In genomic region chr3:30606301-30607031, GRCh38 we compare ENCODE assay signal across 8 cellular contexts. TPM values are rescaled to one million over a fixed set of nuclear protein-coding genes. Genes with fewer than 3 reads are reported as not detected.
A peak's percentile ranks its signal among the peaks of the same experiment; 100 is the strongest.
DNase-seq lines count a peak whose midpoint lies in the region; ATAC-seq and TF ChIP-seq lines count a peak whose summit lies in the region.

TSS of gene TGFBR2 (plus strand) at chr3:30606601. CDS start at chr3:30606884, 283 bp downstream.

- POLR2A ChIA-PET in RWPE1 (lab: Yijun Ruan, JAX; ENCODE audit: low non-redundant PET): no interaction called here

- no peaks in the 10 kb centered on the region for H3K27me3 Mint-ChIP-seq in CD4-positive, CD25-positive, alpha-beta regulatory T cell
- H3K27me3 Mint-ChIP-seq in natural killer cell (ENCODE audit: low read depth in 2 of 2): no peaks in the 10 kb centered on the region

- H3K9me3 ChIP-seq in CD4-positive, CD25-positive, alpha-beta regulatory T cell (ENCODE audit: control insufficient read depth in 2 of 2, low read length in 2 of 2): no peaks in the 10 kb centered on the region

- H3K4me1 Mint-ChIP-seq in CD4-positive, CD25-positive, alpha-beta regulatory T cell: peaks cover 33 to 66% (median 56%) of the 10 kb centered on the region in 4 donors
- peaks cover 60% of the 10 kb centered on the region in 2 donors for H3K4me1 Mint-ChIP-seq in natural killer cell

- CTCF ChIA-PET in RWPE1 (lab: Yijun Ruan, JAX): interaction anchor here (0.7 kb wide), 1 partner anchor 14 kb away, joined by 3 read pairs; no protein-coding TSS in a partner anchor

- H3K4me1 ChIP-seq in CD4-positive, CD25-positive, alpha-beta regulatory T cell (ENCODE audit: control insufficient read depth, insufficient read depth, low read length, poor library complexity, severe bottlenecking): peaks cover 49% of the 10 kb centered on the region

- TF ChIP-seq CTCF in RWPE1 (conservative IDR thresholded peaks at IDR 0.05; ENCODE audit: low read depth): peak; percentile 31
- TF ChIP-seq CTCF in fibroblast of mammary gland (conservative IDR thresholded peaks at IDR 0.05; ENCODE audit: control insufficient read depth, insufficient read depth, low read depth, low read length): no peak
- TF ChIP-seq CTCF in natural killer cell (IDR thresholded peaks at IDR 0.05): no peak

- ATAC-seq in CD4-positive, CD25-positive, alpha-beta regulatory T cell (ENCODE audit: low read depth in 2 of 2): peak; percentile 75 to 81
- ATAC-seq in GM19395 (IDR thresholded peaks at IDR 0.05; ENCODE audit: unreplicated experiment) (peak; percentile 86), HG03558 (IDR thresholded peaks at IDR 0.05; ENCODE audit: extremely low read depth, unreplicated experiment) (peak; percentile 53), natural killer cell (peak; percentile 84 to 94 (median 89))

- intact Hi-C loops in natural killer cell (cut with micrococcal nuclease): no loop called here

- DNase-seq in CD4-positive, CD25-positive, alpha-beta regulatory T cell: peak; percentile 65 to 91 (median 66)
- peak; percentile 91 for DNase-seq in RWPE1 (ENCODE audit: low spot score)
- peak; percentile 63 to 74 for DNase-seq in activated T-helper 1 cell treated with anti-CD3 and anti-CD28 coated beads, Interleukin-2, amount 50 U/mL, for 16 hours (ENCODE audit: low read depth in 1 of 2, low spot score in 1 of 2)
- DNase-seq in fibroblast of mammary gland (ENCODE audit: low read depth): peak; percentile 100
- DNase-seq in natural killer cell: peak; percentile 88
- DNase-seq in stimulated activated naive CD4-positive, alpha-beta T cell (lab: John Stamatoyannopoulos, UW): peak; percentile 33 to 75 (median 64)

- peak within 1 kb of the TSS; percentile 78 for H3K27ac ChIP-seq in CD4-positive, CD25-positive, alpha-beta regulatory T cell (ENCODE audit: insufficient read depth, low read length, poor library complexity, severe bottlenecking)
- H3K27ac ChIP-seq in RWPE1: peak within 1 kb of the TSS; percentile 99

- H3K36me3 ChIP-seq in CD4-positive, CD25-positive, alpha-beta regulatory T cell (ENCODE audit: control insufficient read depth, insufficient read depth, low read length): no peaks in the 10 kb centered on the region

- peaks cover 4% of the 10 kb centered on the region for H3K36me3 Mint-ChIP-seq in CD4-positive, CD25-positive, alpha-beta regulatory T cell
- no peaks in the 10 kb centered on the region for H3K36me3 Mint-ChIP-seq in natural killer cell

- peak within 1 kb of the TSS; percentile 96 for H3K4me3 ChIP-seq in CD4-positive, CD25-positive, alpha-beta regulatory T cell (ENCODE audit: low read depth, low read length)
- peak within 1 kb of the TSS; percentile 96 for H3K4me3 ChIP-seq in fibroblast of mammary gland (ENCODE audit: control insufficient read depth, low read depth, low read length)

- no peaks in the 10 kb centered on the region for H3K27me3 ChIP-seq in CD4-positive, CD25-positive, alpha-beta regulatory T cell (ENCODE audit: control insufficient read depth, insufficient read depth, low read length)

- H3K4me3 Mint-ChIP-seq in CD4-positive, CD25-positive, alpha-beta regulatory T cell: peak within 1 kb of the TSS; percentile 95 to 98 (median 98)
- H3K4me3 Mint-ChIP-seq in natural killer cell: peak within 1 kb of the TSS; percentile 97

- peaks cover 0 to 2% (median 0%) of the 10 kb centered on the region in 7 donors for H3K9me3 Mint-ChIP-seq in CD4-positive, CD25-positive, alpha-beta regulatory T cell
- no peaks in the 10 kb centered on the region for H3K9me3 Mint-ChIP-seq in natural killer cell

- peak within 1 kb of the TSS; percentile 98 to 99 (median 98) for H3K27ac Mint-ChIP-seq in CD4-positive, CD25-positive, alpha-beta regulatory T cell
- peak within 1 kb of the TSS; percentile 91 to 92 for H3K27ac Mint-ChIP-seq in natural killer cell

RNA-seq across cellular contexts. Expression of gene TGFBR2, which starts in this region (rescaled TPM):
- 57.4 TPM for total RNA-seq in CD4-positive, CD25-positive, alpha-beta regulatory T cell
- 10 to 100 TPM; 35.8 to 92.6 (median 61.0) TPM for polyA plus RNA-seq in CD4-positive, CD25-positive, alpha-beta regulatory T cell
- 100 to 1,000 TPM in 1 of 3 donors, 10 to 100 TPM in 2; 70.4 to 113 (median 99.3) TPM for total RNA-seq in natural killer cell

Comparison
In these comparisons a context has a peak if more than half of its experiments do, and no peak if none do; other contexts are left out.
1. Peak in every context shown above with its lines: DNase-seq, ATAC-seq, H3K4me3 ChIP-seq and H3K27ac ChIP-seq.